In genomic region chr16:31700530-31701388, GRCh38 we compare ENCODE assay signal across 1 cellular context.
TF ChIP-seq lines count a peak whose summit lies in the region.

No MANE protein-coding gene starts in this region.

TF ChIP-seq in GM12878, 131 proteins besides CTCF, POLR2A, EP300 and RAD21 (continued from another document and continues in another):
- TF ChIP-seq NR2C1 (IDR thresholded peaks at IDR 0.05): peak; percentile 33; the same call in 1 of the 2 replicates
- peak; percentile 94 for TF ChIP-seq SP1 (IDR thresholded peaks at IDR 0.05; ENCODE audit: low read depth, low read length)
- TF ChIP-seq ZNF274 (IDR thresholded peaks at IDR 0.05; ENCODE audit: insufficient read depth, insufficient read length): no peak
- peak; percentile 75 for TF ChIP-seq MEF2B (IDR thresholded peaks at IDR 0.05; ENCODE audit: partially characterized antibody, poor library complexity, severe bottlenecking)
- TF ChIP-seq E2F4 (IDR thresholded peaks at IDR 0.05; ENCODE audit: low read depth, low read length): no peak
- TF ChIP-seq MYC (IDR thresholded peaks at IDR 0.05; ENCODE audit: insufficient read depth, insufficient read length, insufficient replicate concordance, low read length, severe bottlenecking): no peak
- TF ChIP-seq HCFC1 (IDR thresholded peaks at IDR 0.05; ENCODE audit: low read length): no peak
- no peak for TF ChIP-seq YBX1 (IDR thresholded peaks at IDR 0.05)
- peak; percentile 49; the same call in 1 of the 2 replicates for TF ChIP-seq RB1 (IDR thresholded peaks at IDR 0.05; ENCODE audit: borderline replicate concordance)
- peak; percentile 20; the same call in 1 of the 2 replicates for TF ChIP-seq FOXK2 (IDR thresholded peaks at IDR 0.05)
- peak; percentile 45; the same call in 1 of the 2 replicates for TF ChIP-seq CREB1 (IDR thresholded peaks at IDR 0.05; ENCODE audit: low read depth)
- TF ChIP-seq ATF2 (IDR thresholded peaks at IDR 0.05; ENCODE audit: low read length): peak; percentile 77; the same call in 1 of the 2 replicates
- TF ChIP-seq RELA (IDR thresholded peaks at IDR 0.05; ENCODE audit: borderline replicate concordance, partially characterized antibody): peak; percentile 88
- peak in 1 of 2 experiments; percentile 44; a peak in 2 of 4 replicates for TF ChIP-seq BHLHE40 (IDR thresholded peaks at IDR 0.05; ENCODE audit: borderline replicate concordance in 1 of 2, low read depth in 2 of 2, low read length in 1 of 2)
- TF ChIP-seq JUNB (IDR thresholded peaks at IDR 0.05): no peak
- TF ChIP-seq BCL11A (IDR thresholded peaks at IDR 0.05; ENCODE audit: low read depth, low read length): peak; percentile 86
- TF ChIP-seq BRCA1 (IDR thresholded peaks at IDR 0.05; ENCODE audit: low read depth, low read length): no peak
- no peak for TF ChIP-seq REST (IDR thresholded peaks at IDR 0.05; ENCODE audit: low read depth, low read length)
- peak; percentile 69; the same call in 1 of the 2 replicates for TF ChIP-seq TAF1 (IDR thresholded peaks at IDR 0.05; ENCODE audit: borderline replicate concordance, low read depth, low read length)
- peak; percentile 42 for TF ChIP-seq FOS (IDR thresholded peaks at IDR 0.05; ENCODE audit: borderline replicate concordance, extremely low read depth, insufficient read length)
- 0 out of 2 replicates have a peak, but pooled peaks have one; percentile 9 for TF ChIP-seq PML (IDR thresholded peaks at IDR 0.05; ENCODE audit: low read length)
- TF ChIP-seq SMARCA5 (IDR thresholded peaks at IDR 0.05): peak; percentile 96
- TF ChIP-seq HSF1 (IDR thresholded peaks at IDR 0.05; ENCODE audit: low read depth, low read length): no peak
- TF ChIP-seq SKIL (IDR thresholded peaks at IDR 0.05; ENCODE audit: low read depth, poor library complexity, severe bottlenecking): peak; percentile 78
- no peak for TF ChIP-seq ZNF622 (IDR thresholded peaks at IDR 0.05)
- TF ChIP-seq POLR2AphosphoS2 (IDR thresholded peaks at IDR 0.05; ENCODE audit: low read depth, low read length): peak; percentile 46; the same call in 1 of the 2 replicates
- TF ChIP-seq KLF5 (IDR thresholded peaks at IDR 0.05; ENCODE audit: partially characterized antibody): peak; percentile 80
- peak; percentile 32; the same call in 1 of the 2 replicates for TF ChIP-seq MXI1 (IDR thresholded peaks at IDR 0.05; ENCODE audit: low read depth, low read length)
- no peak for TF ChIP-seq HDAC6 (IDR thresholded peaks at IDR 0.05; ENCODE audit: unreplicated experiment)
- TF ChIP-seq HDGF (IDR thresholded peaks at IDR 0.05): peak; percentile 72; the same call in 1 of the 2 replicates
- TF ChIP-seq ZBED1 (IDR thresholded peaks at IDR 0.05; ENCODE audit: borderline replicate concordance): no peak
- TF ChIP-seq TCF12 (IDR thresholded peaks at IDR 0.05; ENCODE audit: low read depth, low read length): 0 out of 2 replicates have a peak, but pooled peaks have one; percentile 10
- peak; percentile 98 for TF ChIP-seq MLLT1 (IDR thresholded peaks at IDR 0.05)
- peak; percentile 86 for TF ChIP-seq DPF2 (IDR thresholded peaks at IDR 0.05)
- no peak for TF ChIP-seq NRF1 (conservative IDR thresholded peaks at IDR 0.05; ENCODE audit: low read depth, low read length)
- TF ChIP-seq BMI1 (IDR thresholded peaks at IDR 0.05; ENCODE audit: borderline replicate concordance): peak; percentile 71; the same call in 1 of the 2 replicates
- 0 out of 2 replicates have a peak, but pooled peaks have one; percentile 25 for TF ChIP-seq STAT1 (conservative IDR thresholded peaks at IDR 0.05)
- peak; percentile 43; the same call in 1 of the 2 replicates for TF ChIP-seq SPI1 (IDR thresholded peaks at IDR 0.05; ENCODE audit: borderline replicate concordance, insufficient read depth, low read depth, low read length)
- TF ChIP-seq POLR2AphosphoS5 (IDR thresholded peaks at IDR 0.05; ENCODE audit: low read length): peak; percentile 85
- TF ChIP-seq CUX1 (IDR thresholded peaks at IDR 0.05; ENCODE audit: insufficient replicate concordance, low read depth, low read length): peak; percentile 96
- no peak for TF ChIP-seq CBX5 (IDR thresholded peaks at IDR 0.05; ENCODE audit: low read depth)
- TF ChIP-seq SUPT20H (IDR thresholded peaks at IDR 0.05; ENCODE audit: borderline replicate concordance, control insufficient read depth, low read depth, low read length): no peak
- TF ChIP-seq RCOR1 (conservative IDR thresholded peaks at IDR 0.05; ENCODE audit: low read depth, low read length): no peak
- no peak; the same call in 1 of the 2 replicates for TF ChIP-seq NFYA (IDR thresholded peaks at IDR 0.05; ENCODE audit: borderline replicate concordance, low read depth, low read length)
- no peak for TF ChIP-seq EED (IDR thresholded peaks at IDR 0.05; ENCODE audit: low read depth)
- no peak for TF ChIP-seq JUND (IDR thresholded peaks at IDR 0.05; ENCODE audit: low read depth, low read length)
- 0 out of 2 replicates have a peak, but pooled peaks have one; percentile 35 for TF ChIP-seq SMAD5 (IDR thresholded peaks at IDR 0.05; ENCODE audit: low read depth)
- no peak for TF ChIP-seq EZH2 (IDR thresholded peaks at IDR 0.05; ENCODE audit: borderline replicate concordance, control insufficient read depth, low read depth, low read length)
- TF ChIP-seq TCF7 (IDR thresholded peaks at IDR 0.05; ENCODE audit: borderline replicate concordance): peak; percentile 48; the same call in 1 of the 2 replicates
